In the genomic region with DNA sequence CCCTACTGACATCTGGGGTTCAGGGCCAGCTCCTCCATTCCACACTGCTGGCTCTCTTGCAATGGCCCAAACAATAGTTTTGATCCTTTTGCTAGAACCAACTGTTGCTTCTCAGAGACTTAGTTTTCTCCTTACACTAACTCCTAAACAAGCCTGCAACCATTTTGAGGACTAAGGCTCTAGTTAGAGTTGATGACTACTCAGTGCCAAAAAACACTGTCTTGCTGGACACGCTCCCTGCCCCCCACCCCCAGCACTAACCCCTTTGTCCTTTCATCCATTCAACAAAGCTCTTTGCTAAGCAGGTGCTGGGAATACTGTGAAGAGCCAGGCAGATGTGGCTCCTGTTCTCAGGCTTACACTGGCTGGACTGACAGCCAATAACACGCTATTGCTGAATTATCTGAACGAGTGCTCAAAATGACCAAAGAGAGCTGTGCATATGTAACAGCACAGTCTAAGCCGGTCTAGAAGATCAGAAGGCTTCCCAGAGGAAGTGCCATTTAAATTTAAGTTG, we compare ENCODE assay signal across 15 cellular contexts. TPM values are rescaled to one million over a fixed set of nuclear protein-coding genes. Genes with fewer than 3 reads are reported as not detected.
DNase-seq lines count a peak whose midpoint lies in the region; ATAC-seq, FAIRE-seq and TF ChIP-seq lines count a peak whose summit lies in the region.
"Had no signal": no experiment of that assay in that cellular context is flagged by ENCODE, and none has a peak within 500 bp of the region (broad histone marks: within the 10 kb centered on the region; RNA-seq: fewer than 3 reads in every experiment).

No MANE protein-coding gene starts in this region.

- no peak for DNase-seq in cardiac muscle cell (ENCODE audit: low read depth in 1 of 2, low spot score in 1 of 2)
- DNase-seq in left ventricle myocardium superior = no peak
- peak; percentile 59 for DNase-seq in NCI-H510A (lab: John Stamatoyannopoulos, UW)
- DNase-seq in urothelium cell line (ENCODE audit: low spot score) = no peak
- DNase-seq in left lung = no peak
- DNase-seq in central memory CD4-positive, alpha-beta T cell = no peak
- DNase-seq in activated naive CD4-positive, alpha-beta T cell (lab: John Stamatoyannopoulos, UW) = no peak
- DNase-seq: activated CD4-positive, alpha-beta T cell treated with anti-CD3 and anti-CD28 coated beads for 48 hours; activated naive CD4-positive, alpha-beta T cell treated with anti-CD3 and anti-CD28 coated beads for 36 hours; aorta; COR-L47; foreskin melanocyte; NCI-H446 treated with DMSO at 0.1 percent for 48 hours; stimulated activated CD4-positive, alpha-beta T cell treated with anti-CD3 and anti-CD28 coated beads, Interleukin-2, amount 100 ng/mL, for 24 hours had no signal

- intact Hi-C loops in left ventricle myocardium superior (cut with micrococcal nuclease) = no loop called here
- intact Hi-C loops in left lung (cut with DNase I) = no loop called here

- no peaks in the 10 kb centered on the region for H3K27me3 ChIP-seq in cardiac muscle cell
- H3K27me3 ChIP-seq in iPS-18a (ENCODE audit: control insufficient read depth, insufficient read depth, low read length) = no peaks in the 10 kb centered on the region
- no peaks in the 10 kb centered on the region for H3K27me3 ChIP-seq in left lung

- ATAC-seq in left ventricle myocardium superior (no peak), left lung (no peak)

- TF ChIP-seq CTCF in cardiac muscle cell (IDR thresholded peaks at IDR 0.05; ENCODE audit: low read depth, low read length) (no peak), left lung (IDR thresholded peaks at IDR 0.05) (no peak)

- H3K27ac ChIP-seq in cardiac muscle cell (peak overlapping the region; percentile 42), iPS-18a (ENCODE audit: low read length) (peak overlapping the region; percentile 27), left lung (no peak overlapping the region)

- H3K4me3 ChIP-seq in cardiac muscle cell (no peak overlapping the region), iPS-18a (ENCODE audit: low read length) (no peak overlapping the region), left lung (no peak overlapping the region)

- H3K36me3 ChIP-seq in cardiac muscle cell (no peaks in the 10 kb centered on the region), iPS-18a (ENCODE audit: control insufficient read depth, low read depth, low read length) (no peaks in the 10 kb centered on the region), left lung (no peaks in the 10 kb centered on the region)

- H3K4me1 ChIP-seq in cardiac muscle cell (ENCODE audit: low read depth) (peaks cover 61% of the 10 kb centered on the region), iPS-18a (ENCODE audit: control insufficient read depth, low read depth, low read length) (peaks cover 74% of the 10 kb centered on the region), left lung (peaks cover 0 to 11% of the 10 kb centered on the region in 2 donors)

- peak; percentile 59 for FAIRE-seq in urothelium cell line (lab: Jason Lieb, UNC)

- H3K9me3 ChIP-seq in cardiac muscle cell (ENCODE audit: low read depth) (no peaks in the 10 kb centered on the region), iPS-18a (ENCODE audit: control insufficient read depth, low read depth, low read length) (no peaks in the 10 kb centered on the region), left lung (no peaks in the 10 kb centered on the region)

- no peak overlapping the region for H3K9ac ChIP-seq in iPS-18a (ENCODE audit: low read length)

RNA-seq across cellular contexts. Expression of a gene that starts 17.6 kb away (rescaled TPM):
- total RNA-seq in cardiac muscle cell = 23.5 and 33.6 TPM in 2 replicates
- 17.5 and 18.1 TPM in 2 replicates for polyA plus RNA-seq in cardiac muscle cell
- 31.9 TPM for total RNA-seq in left ventricle myocardium superior
- total RNA-seq in left lung = 10 to 100 TPM; 20.8 to 23.2 TPM

Comparison
In these comparisons a context has a peak if more than half of its experiments do, and no peak if none do; other contexts are left out.
1. H3K27ac ChIP-seq: peak in cardiac muscle cell (single experiment) and iPS-18a (single experiment); none in left lung (0 of 2).